10 cellular contexts compared by ENCODE assay signal in genomic region chr2:96413067-96413722, GRCh38.
DNase-seq lines count a peak whose midpoint lies in the region; ATAC-seq, FAIRE-seq and TF ChIP-seq lines count a peak whose summit lies in the region.
"Had no signal": no experiment of that assay in that cellular context is flagged by ENCODE, and none has a peak within 500 bp of the region (broad histone marks: within the 10 kb centered on the region; RNA-seq: fewer than 3 reads in every experiment).

No MANE protein-coding gene starts in this region.

- TF ChIP-seq EP300 in HepG2 (IDR thresholded peaks at IDR 0.05; ENCODE audit: low read depth in 2 of 2, low read length in 2 of 2) (no peak), HepG2 (CRISPR knock-in tag; IDR thresholded peaks at IDR 0.05; ENCODE audit: borderline replicate concordance) (no peak)

- in situ Hi-C loops in HepG2 (cut with HindIII; ENCODE audit: extremely low pct_ligation_motif_present, low pct_unique_long_range_greater_than_20kb): no loop called here

- TF ChIP-seq RAD21 in HepG2 (CRISPR knock-in tag; IDR thresholded peaks at IDR 0.05): no peak

- H3K27me3 ChIP-seq in ascending aorta: no peaks in the 10 kb centered on the region
- H3K27me3 ChIP-seq in HepG2 (ENCODE audit: control insufficient read depth in 1 of 2, insufficient read depth in 2 of 2, low read length in 2 of 2): peaks cover 0 to 12% of the 10 kb centered on the region in 2 experiments; a peak in 2 of 5 replicates
- H3K27me3 ChIP-seq in thyroid gland: no peaks in the 10 kb centered on the region

- H3K9me3 ChIP-seq in ascending aorta: no peaks in the 10 kb centered on the region
- H3K9me3 ChIP-seq in HepG2 (ENCODE audit: low read length): no peaks in the 10 kb centered on the region
- no peaks in the 10 kb centered on the region for H3K9me3 ChIP-seq in thyroid gland

- CTCF ChIA-PET in HepG2 (lab: Yijun Ruan, JAX; ENCODE audit: low intra/inter-chr PET ratio, low total read pairs): interaction anchor here (3.3 kb wide), 1 partner anchor 96 kb away, joined by 13 read pairs; no protein-coding TSS in a partner anchor

- peak overlapping the region; percentile 55 for H3K9ac ChIP-seq in HepG2 (ENCODE audit: insufficient read depth, low read depth, low read length)

- H3K27ac ChIP-seq in ascending aorta: peak overlapping the region; percentile 35 to 37
- no peak overlapping the region for H3K27ac ChIP-seq in HepG2 (ENCODE audit: extremely low read length, insufficient read depth, low read length)
- H3K27ac ChIP-seq in thyroid gland: peak overlapping the region in 2 of 3 donors; percentile 26 to 50
- H3K27ac ChIP-seq: WERI-Rb-1 had no signal

- TF ChIP-seq POLR2A in HepG2 (IDR thresholded peaks at IDR 0.05; ENCODE audit: insufficient read depth in 1 of 2, low read depth in 2 of 2, low read length in 2 of 2): no peak
- TF ChIP-seq POLR2A in thyroid gland (IDR thresholded peaks at IDR 0.05): no peak
- no peak for TF ChIP-seq POLR2A in H54 (IDR thresholded peaks at IDR 0.05; ENCODE audit: low read depth, low read length)
- TF ChIP-seq POLR2A in erythroblast (IDR thresholded peaks at IDR 0.05; ENCODE audit: low read length): no peak

- POLR2A ChIA-PET in HepG2 (lab: Yijun Ruan, JAX): interaction anchor here (1.2 kb wide), 2 partner anchors 10 to 89 kb away, joined by 3 read pairs; no protein-coding TSS in a partner anchor

- peak overlapping the region; percentile 81 for H2AFZ ChIP-seq in HepG2 (ENCODE audit: low read length)

- H3K4me2 ChIP-seq in HepG2 (ENCODE audit: low read depth, low read length): peak overlapping the region; percentile 78

- no peaks in the 10 kb centered on the region for H4K20me1 ChIP-seq in HepG2 (ENCODE audit: insufficient read depth, low read length)

- no peaks in the 10 kb centered on the region for H3K79me2 ChIP-seq in HepG2 (ENCODE audit: insufficient read depth, low read length)

- H3K4me3 ChIP-seq in ascending aorta: peak overlapping the region; percentile 45 to 63
- peak overlapping the region; percentile 52 to 86 (median 62) for H3K4me3 ChIP-seq in HepG2 (replicated peaks in 1 of 3; ENCODE audit: insufficient read depth in 1 of 3, low read depth in 2 of 3, low read length in 3 of 3)
- peak overlapping the region in 2 of 3 donors; percentile 4 to 29 for H3K4me3 ChIP-seq in thyroid gland (replicated peaks in 1 of 3)

- FAIRE-seq in HepG2 (lab: Jason Lieb, UNC): peak; percentile 55
- FAIRE-seq in H54 (lab: Jason Lieb, UNC): no peak

- H3K36me3 ChIP-seq in ascending aorta: no peaks in the 10 kb centered on the region
- H3K36me3 ChIP-seq in HepG2 (replicated peaks in 1 of 2; ENCODE audit: control insufficient read depth in 1 of 2, insufficient read depth in 2 of 2, low read length in 2 of 2): no peaks in the 10 kb centered on the region
- no peaks in the 10 kb centered on the region for H3K36me3 ChIP-seq in thyroid gland
- H3K36me3 ChIP-seq: WERI-Rb-1 had no signal

- DNase-seq in M059J (ENCODE audit: low read depth) (peak; percentile 30), ascending aorta (ENCODE audit: low spot score in 2 of 2) (no peak), HepG2 (ENCODE audit: low spot score) (peak; percentile 46), thyroid gland (peak; percentile 38 to 55), H54 (ENCODE audit: insufficient read length, low spot score) (no peak), erythroblast (lab: John Stamatoyannopoulos, UW) (no peak)
- DNase-seq: amniotic stem cell, NCI-H1417 treated with DMSO at 0.1 percent for 48 hours, WERI-Rb-1 had no signal

- TF ChIP-seq CTCF in ascending aorta (IDR thresholded peaks at IDR 0.05) (no peak), HepG2 (CRISPR knock-in tag; IDR thresholded peaks at IDR 0.05) (peak; percentile 33; the same call in 1 of the 2 replicates), thyroid gland (IDR thresholded peaks at IDR 0.05) (no peak)

- 1% methylated on average over 7 of the region's 7 CpGs for WGBS in HepG2 (ENCODE audit: low lambda C conversion rate)
- WGBS in thyroid gland, 2 donors: 28% methylated on average over 7 of the region's 7 CpGs

- no TSS peak for BruUV-seq in HepG2 (replicated peaks; lab: Mats Ljungman, UMichigan)

- ATAC-seq in HepG2 (peak; percentile 81), HG03354 (IDR thresholded peaks at IDR 0.05; ENCODE audit: poor library complexity, severe bottlenecking, unreplicated experiment) (no peak)

- intact Hi-C loops in ascending aorta (cut with DNase I): no loop called here
- intact Hi-C loops in HepG2 (cut with micrococcal nuclease; ENCODE audit: unreplicated experiment): no loop called here
- intact Hi-C loops in thyroid gland (cut with DNase I): loop anchor here (10.0 kb wide), 1 partner anchor 58 kb away; no protein-coding TSS in a partner anchor

- peaks cover 5 to 13% of the 10 kb centered on the region in 2 donors for H3K4me1 ChIP-seq in ascending aorta
- peaks cover 55% of the 10 kb centered on the region for H3K4me1 ChIP-seq in HepG2 (ENCODE audit: insufficient read depth, low read length)
- peaks cover 4 to 13% of the 10 kb centered on the region in 2 donors for H3K4me1 ChIP-seq in thyroid gland

TF ChIP-seq in HepG2, 621 proteins besides CTCF, POLR2A, EP300 and RAD21 (continues in another document):
- no peak for TF ChIP-seq RERE (CRISPR knock-in tag; IDR thresholded peaks at IDR 0.05; ENCODE audit: low read depth)
- no peak for TF ChIP-seq ZMYM2 (CRISPR knock-in tag; IDR thresholded peaks at IDR 0.05)
- TF ChIP-seq ZNF329 (CRISPR knock-in tag; IDR thresholded peaks at IDR 0.05; ENCODE audit: low read depth): no peak
- 0 out of 2 replicates have a peak, but pooled peaks have one; percentile 2 for TF ChIP-seq PHF20 (CRISPR knock-in tag; IDR thresholded peaks at IDR 0.05)
- TF ChIP-seq PAXIP1 (CRISPR knock-in tag; conservative IDR thresholded peaks at IDR 0.05): peak; percentile 34; the same call in 1 of the 2 replicates

Comparison
In these comparisons a context has a peak if more than half of its experiments do, and no peak if none do; other contexts are left out.
1. DNase-seq: peak in M059J (single experiment), HepG2 (single experiment) and thyroid gland (2 of 2); none in ascending aorta (0 of 2), H54 (single experiment) and erythroblast (0 of 2).
2. Peak in every context shown above with its lines, with median percentiles within 50 percentile points of each other: H3K4me3 ChIP-seq.